In genomic region chr6:120938164-120938875, GRCh38 we compare ENCODE assay signal across 14 cellular contexts.
A peak's percentile ranks its signal among the peaks of the same experiment; 100 is the strongest.
DNase-seq lines count a peak whose midpoint lies in the region; ATAC-seq, FAIRE-seq and TF ChIP-seq lines count a peak whose summit lies in the region.
"Had no signal": no experiment of that assay in that cellular context is flagged by ENCODE, and none has a peak within 500 bp of the region (broad histone marks: within the 10 kb centered on the region; RNA-seq: fewer than 3 reads in every experiment).

No MANE protein-coding gene starts in this region.

- peak; percentile 6 for DNase-seq in GM20000 (ENCODE audit: low spot score)
- DNase-seq in KBM-7 = peak; percentile 11
- DNase-seq in caudate nucleus (lab: John Stamatoyannopoulos, UW) = no peak
- no peak for DNase-seq in GM13977 (ENCODE audit: low spot score)
- no peak for DNase-seq in RCC 7860 (ENCODE audit: low spot score)
- DNase-seq in GF-D8 (lab: John Stamatoyannopoulos, UW) = no peak
- DNase-seq: EL, NCI-H69 had no signal

- no peak for TF ChIP-seq CTCF in GM20000 (IDR thresholded peaks at IDR 0.05; ENCODE audit: extremely low read depth, missing control alignments)
- TF ChIP-seq CTCF in GM13977 (IDR thresholded peaks at IDR 0.05; ENCODE audit: extremely low read depth, insufficient read depth, missing control alignments) = no peak

- no peak for FAIRE-seq in RCC 7860 (lab: Jason Lieb, UNC)
- FAIRE-seq: endothelial cell of umbilical vein, H1 had no signal

- H3K27ac ChIP-seq in caudate nucleus (ENCODE audit: low read depth, low read length) = no peak overlapping the region
- H3K27ac ChIP-seq: ascending aorta, skin epidermis had no signal

- ATAC-seq in GM18498 (IDR thresholded peaks at IDR 0.05; ENCODE audit: unreplicated experiment) (peak; percentile 45), HG02970 (IDR thresholded peaks at IDR 0.05; ENCODE audit: low FRiP score, unreplicated experiment) (peak; percentile 37)

- in situ Hi-C loops in KBM-7 (cut with MboI; ENCODE audit: low pct_unique_long_range_greater_than_20kb, low sequenced_read_pairs) = no loop called here
- in situ Hi-C loops in GM13977 (cut with MboI; ENCODE audit: low pct_unique_long_range_greater_than_20kb, low sequenced_read_pairs, unreplicated experiment) = no loop called here

Comparison
In these comparisons a context has a peak if more than half of its experiments do, and no peak if none do; other contexts are left out.
1. DNase-seq: peak in GM20000 (single experiment) and KBM-7 (single experiment); none in caudate nucleus (0 of 61), GM13977 (single experiment), RCC 7860 (single experiment) and GF-D8 (single experiment).